ENCODE assay signal across 8 cellular contexts in the genomic region with DNA sequence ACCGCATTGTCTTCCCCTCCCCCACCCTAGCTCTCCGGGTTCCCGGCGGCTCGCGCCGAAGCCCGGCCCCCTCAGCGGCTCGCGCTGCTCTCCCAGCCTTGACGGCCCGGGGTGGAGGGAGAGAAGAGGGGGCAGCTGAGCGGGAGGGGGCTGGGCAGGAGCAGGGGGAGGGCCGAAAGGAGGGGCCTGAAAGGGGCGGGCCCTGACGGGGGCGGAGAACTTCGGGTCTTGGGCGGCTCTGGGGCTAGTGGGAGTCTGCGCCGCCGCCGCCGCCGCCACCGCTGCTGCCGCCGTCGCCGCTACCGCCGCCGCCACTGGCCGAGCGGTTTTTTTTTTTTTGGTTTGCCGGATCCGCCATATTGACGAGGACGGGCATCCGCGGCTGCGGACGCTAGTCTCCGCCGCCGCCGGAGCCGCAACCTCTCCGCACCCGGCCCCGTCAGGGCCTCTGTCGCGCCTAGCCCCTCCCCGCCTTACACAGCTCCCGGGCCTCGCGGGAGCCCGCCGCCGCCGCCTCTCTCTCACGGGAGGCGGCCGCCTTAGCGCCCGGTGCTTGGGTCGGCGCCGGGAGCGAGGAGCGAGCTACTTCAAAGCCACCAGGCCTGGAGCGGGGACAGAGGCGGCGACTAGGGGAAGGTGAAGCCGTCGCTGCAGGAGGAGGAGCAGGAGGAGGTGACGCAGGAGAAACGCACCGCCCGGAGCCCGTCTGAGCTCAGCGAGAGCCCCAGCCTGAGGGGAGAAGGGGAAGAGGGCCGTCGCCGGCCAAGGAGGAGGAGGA. TPM values are rescaled to one million over a fixed set of nuclear protein-coding genes. Genes with fewer than 3 reads are reported as not detected.
DNase-seq lines count a peak whose midpoint lies in the region; ATAC-seq and TF ChIP-seq lines count a peak whose summit lies in the region.

A gene with protein sequence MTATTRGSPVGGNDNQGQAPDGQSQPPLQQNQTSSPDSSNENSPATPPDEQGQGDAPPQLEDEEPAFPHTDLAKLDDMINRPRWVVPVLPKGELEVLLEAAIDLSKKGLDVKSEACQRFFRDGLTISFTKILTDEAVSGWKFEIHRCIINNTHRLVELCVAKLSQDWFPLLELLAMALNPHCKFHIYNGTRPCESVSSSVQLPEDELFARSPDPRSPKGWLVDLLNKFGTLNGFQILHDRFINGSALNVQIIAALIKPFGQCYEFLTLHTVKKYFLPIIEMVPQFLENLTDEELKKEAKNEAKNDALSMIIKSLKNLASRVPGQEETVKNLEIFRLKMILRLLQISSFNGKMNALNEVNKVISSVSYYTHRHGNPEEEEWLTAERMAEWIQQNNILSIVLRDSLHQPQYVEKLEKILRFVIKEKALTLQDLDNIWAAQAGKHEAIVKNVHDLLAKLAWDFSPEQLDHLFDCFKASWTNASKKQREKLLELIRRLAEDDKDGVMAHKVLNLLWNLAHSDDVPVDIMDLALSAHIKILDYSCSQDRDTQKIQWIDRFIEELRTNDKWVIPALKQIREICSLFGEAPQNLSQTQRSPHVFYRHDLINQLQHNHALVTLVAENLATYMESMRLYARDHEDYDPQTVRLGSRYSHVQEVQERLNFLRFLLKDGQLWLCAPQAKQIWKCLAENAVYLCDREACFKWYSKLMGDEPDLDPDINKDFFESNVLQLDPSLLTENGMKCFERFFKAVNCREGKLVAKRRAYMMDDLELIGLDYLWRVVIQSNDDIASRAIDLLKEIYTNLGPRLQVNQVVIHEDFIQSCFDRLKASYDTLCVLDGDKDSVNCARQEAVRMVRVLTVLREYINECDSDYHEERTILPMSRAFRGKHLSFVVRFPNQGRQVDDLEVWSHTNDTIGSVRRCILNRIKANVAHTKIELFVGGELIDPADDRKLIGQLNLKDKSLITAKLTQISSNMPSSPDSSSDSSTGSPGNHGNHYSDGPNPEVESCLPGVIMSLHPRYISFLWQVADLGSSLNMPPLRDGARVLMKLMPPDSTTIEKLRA (N-terminal part only) (plus strand): TSS at position 341 of the 778 bp plus-strand sequence. CDS start 38,184 bp downstream, outside the sequence.

- DNase-seq in AG09319 (ENCODE audit: extremely low read depth, low read depth) (peak; percentile 84), NCI-H460 (ENCODE audit: extremely low read depth, low read depth) (peak; percentile 87), choroid plexus epithelial cell (ENCODE audit: low read depth) (peak; percentile 93), left colon (peak; percentile 93)
- DNase-seq in activated CD4-positive, alpha-beta T cell treated with anti-CD3 and anti-CD28 coated beads for 4 hours, result peak; percentile 84 to 91
- DNase-seq in stimulated activated CD4-positive, alpha-beta T cell treated with anti-CD3 and anti-CD28 coated beads, Interleukin-1b, Interleukin-23, amount 100 ng/mL, for 4 hours (ENCODE audit: low read depth in 2 of 2), result peak; percentile 77 to 87

- ATAC-seq in GM19023 (IDR thresholded peaks at IDR 0.05; ENCODE audit: unreplicated experiment), result peak; percentile 72
- ATAC-seq in HG03196 (IDR thresholded peaks at IDR 0.05; ENCODE audit: unreplicated experiment), result peak; percentile 53
- peak; percentile 81 for ATAC-seq in left colon

- intact Hi-C loops in left colon (cut with DNase I, micrococcal nuclease), result no loop called here

- peak within 1 kb of the TSS; percentile 83 for H3K4me3 ChIP-seq in choroid plexus epithelial cell (ENCODE audit: low read depth, low read length)

- TF ChIP-seq CTCF in AG09319 (IDR thresholded peaks at IDR 0.05; ENCODE audit: low read depth, low read length) (no peak), choroid plexus epithelial cell (conservative IDR thresholded peaks at IDR 0.05; ENCODE audit: low read depth, low read length) (no peak)

RNA-seq across cellular contexts. Expression of the gene that starts here (rescaled TPM):
- total RNA-seq in NCI-H460 (2014; rRNA removed; shearing (Covaris generic)), result 109 and 121 TPM in 2 replicates
- polyA plus RNA-seq in NCI-H460 (2014; cell fraction: nucleus; rRNA removed), result 19.5 and 37.3 TPM in 2 replicates
- 10 to 100 TPM; 72.0 to 85.0 TPM for total RNA-seq in left colon

Comparison
In these comparisons a context has a peak if more than half of its experiments do, and no peak if none do; other contexts are left out.
1. Peak in every context shown above with its lines: DNase-seq, ATAC-seq and H3K4me3 ChIP-seq.